ENCODE assay signal across 8 cellular contexts in the genomic region with DNA sequence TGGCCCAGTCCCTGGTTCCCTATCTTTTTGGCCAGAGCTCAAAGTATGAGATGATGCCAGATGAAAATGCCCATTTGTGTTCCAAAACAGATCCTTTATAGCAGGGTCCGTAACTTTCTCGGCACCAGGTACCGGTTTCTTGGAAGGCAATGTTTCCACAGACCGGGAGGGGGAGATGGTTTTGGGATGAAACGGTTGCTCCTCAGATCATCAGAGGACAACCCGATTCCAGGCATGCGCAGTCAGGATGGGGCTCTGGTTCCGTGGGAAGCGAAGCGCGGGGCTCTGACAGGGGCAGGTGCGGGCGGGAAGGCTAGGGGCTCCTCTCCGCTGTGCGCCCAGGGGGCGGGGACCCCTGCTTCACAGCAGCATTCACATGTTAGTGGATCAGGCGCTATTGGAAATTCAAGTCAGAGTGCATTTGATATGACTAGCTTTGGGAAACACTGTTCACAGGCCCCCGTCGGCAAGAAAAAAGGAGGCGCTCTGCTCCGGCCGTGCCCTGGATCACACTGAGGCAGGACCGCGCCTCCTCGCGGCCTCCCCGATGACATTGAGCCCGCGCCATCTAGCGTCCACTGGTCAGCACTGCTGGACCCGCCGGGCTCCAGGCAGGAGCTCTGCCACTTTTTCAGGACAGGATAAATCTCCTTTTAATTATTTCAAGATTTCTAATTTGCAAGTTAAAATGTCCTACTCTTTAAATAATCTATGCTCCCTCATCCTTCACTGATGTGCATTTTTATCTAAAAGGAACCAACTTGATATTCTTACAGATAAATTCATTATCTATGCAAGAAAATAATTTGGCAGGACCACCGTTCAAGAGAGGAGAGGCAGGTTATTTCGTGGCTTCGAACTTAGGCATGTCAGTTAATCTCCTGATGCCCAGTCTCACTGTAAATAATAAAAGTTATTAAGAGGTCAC.
DNase-seq lines count a peak whose midpoint lies in the region; ATAC-seq and TF ChIP-seq lines count a peak whose summit lies in the region.

No MANE protein-coding gene starts in this region.

- no peak overlapping the region for H2AFZ ChIP-seq in GM23338

- no peaks in the 10 kb centered on the region for H3K36me3 Mint-ChIP-seq in GM23338 (ENCODE audit: low read depth)
- no peaks in the 10 kb centered on the region for H3K36me3 Mint-ChIP-seq in activated CD8-positive, alpha-beta T cell treated with anti-CD3 and anti-CD28 coated beads for 36 hours (ENCODE audit: low read depth)

- H4K20me1 ChIP-seq in GM23338 (replicated peaks; ENCODE audit: insufficient read depth): no peaks in the 10 kb centered on the region

- WGBS in lower leg skin, 2 donors: 19 to 24% methylated on average over 30 to 35 of the region's 35 CpGs

- intact Hi-C loops in activated CD8-positive, alpha-beta T cell treated with anti-CD3 and anti-CD28 coated beads for 36 hours (cut with micrococcal nuclease): loop anchor here (5.0 kb wide), 2 partner anchors 340 to 445 kb away; no protein-coding TSS in a partner anchor
- intact Hi-C loops in lower leg skin (cut with DNase I; ENCODE audit: low total_unique reads): loop anchor here (2.0 to 5.0 kb wide), 2 partner anchors 345 to 445 kb away; no protein-coding TSS in a partner anchor

- DNase-seq in CD1c-positive myeloid dendritic cell (ENCODE audit: extremely low spot score) (peak; percentile 79), GM23338 (ENCODE audit: low spot score) (peak; percentile 92), NCI-H345 (lab: John Stamatoyannopoulos, UW) (peak; percentile 68), lower leg skin (ENCODE audit: low spot score in 2 of 2) (peak; percentile 80 to 97)
- peak; percentile 84 for DNase-seq in activated CD8-positive, alpha-beta T cell treated with anti-CD3 and anti-CD28 coated beads for 36 hours
- peak; percentile 55 for DNase-seq in effector CD4-positive, alpha-beta T cell
- peak; percentile 41 to 71 for DNase-seq in stimulated activated CD4-positive, alpha-beta T cell treated with anti-CD3 and anti-CD28 coated beads, Interleukin-4, amount 100 ng/mL, for 4 hours

- H3K4me3 Mint-ChIP-seq in GM23338: peak overlapping the region; percentile 65
- no peak overlapping the region for H3K4me3 Mint-ChIP-seq in activated CD8-positive, alpha-beta T cell treated with anti-CD3 and anti-CD28 coated beads for 36 hours

- CTCF ChIA-PET in activated CD8-positive, alpha-beta T cell treated with anti-CD3 and anti-CD28 coated beads for 36 hours (lab: Charles Lee): interaction anchor here (0.5 to 9.0 kb wide), 48 partner anchors 8 to 600 kb away, joined by 3 to 193 read pairs (median 4); a partner anchor contains a TSS

- no peaks in the 10 kb centered on the region for H3F3A ChIP-seq in GM23338 (replicated peaks; ENCODE audit: low read depth)

- TF ChIP-seq POLR2A in lower leg skin (IDR thresholded peaks at IDR 0.05): no peak

- H3K27me3 Mint-ChIP-seq in GM23338 (ENCODE audit: insufficient read depth, low read depth, poor library complexity): peaks cover 4% of the 10 kb centered on the region
- H3K27me3 Mint-ChIP-seq in activated CD8-positive, alpha-beta T cell treated with anti-CD3 and anti-CD28 coated beads for 36 hours: no peaks in the 10 kb centered on the region

- H3K79me2 ChIP-seq in GM23338 (replicated peaks; ENCODE audit: insufficient read depth): no peaks in the 10 kb centered on the region

- H3K4me3 ChIP-seq in GM23338 (peak overlapping the region; percentile 46), lower leg skin (ENCODE audit: low read depth, poor library complexity, severe bottlenecking) (no peak overlapping the region)

- ATAC-seq in GM23338 (peak; percentile 78), HG02884 (IDR thresholded peaks at IDR 0.05; ENCODE audit: unreplicated experiment) (no peak)
- peak; percentile 98 for ATAC-seq in activated CD8-positive, alpha-beta T cell treated with anti-CD3 and anti-CD28 coated beads for 36 hours

- no peaks in the 10 kb centered on the region for H3K9me3 Mint-ChIP-seq in GM23338
- no peaks in the 10 kb centered on the region for H3K9me3 Mint-ChIP-seq in activated CD8-positive, alpha-beta T cell treated with anti-CD3 and anti-CD28 coated beads for 36 hours

- H3K4me1 ChIP-seq in GM23338 (ENCODE audit: insufficient read depth): peaks cover 42% of the 10 kb centered on the region

- POLR2A ChIA-PET in activated CD8-positive, alpha-beta T cell treated with anti-CD3 and anti-CD28 coated beads for 36 hours (lab: Charles Lee): no interaction called here

- H3K27ac ChIP-seq in GM23338 (ENCODE audit: low read depth): no peak overlapping the region

- peak; percentile 90 to 97 for TF ChIP-seq CTCF in GM23338 (conservative IDR thresholded peaks at IDR 0.05; ENCODE audit: low read depth in 2 of 2)
- TF ChIP-seq CTCF in activated CD8-positive, alpha-beta T cell treated with anti-CD3 and anti-CD28 coated beads for 36 hours (IDR thresholded peaks at IDR 0.05): peak; percentile 94
- TF ChIP-seq CTCF in lower leg skin (IDR thresholded peaks at IDR 0.05): peak in 1 of 3 donors; percentile 80

- H3K36me3 ChIP-seq in GM23338 (ENCODE audit: insufficient read depth): no peaks in the 10 kb centered on the region

- peaks cover 68% of the 10 kb centered on the region for H3K4me1 Mint-ChIP-seq in GM23338
- no peaks in the 10 kb centered on the region for H3K4me1 Mint-ChIP-seq in activated CD8-positive, alpha-beta T cell treated with anti-CD3 and anti-CD28 coated beads for 36 hours (ENCODE audit: low read depth)

- peak overlapping the region; percentile 72 for H3K4me2 ChIP-seq in GM23338

- no peak overlapping the region for H3K27ac Mint-ChIP-seq in GM23338
- no peak overlapping the region for H3K27ac Mint-ChIP-seq in activated CD8-positive, alpha-beta T cell treated with anti-CD3 and anti-CD28 coated beads for 36 hours

- no peaks in the 10 kb centered on the region for H3K9me2 ChIP-seq in GM23338 (ENCODE audit: insufficient read depth)

- no peaks in the 10 kb centered on the region for H3K27me3 ChIP-seq in GM23338 (ENCODE audit: insufficient read depth)

TF ChIP-seq in GM23338, 12 proteins besides CTCF, POLR2A, EP300 and RAD21 (continues in another document):
- TF ChIP-seq, protein P1, sequence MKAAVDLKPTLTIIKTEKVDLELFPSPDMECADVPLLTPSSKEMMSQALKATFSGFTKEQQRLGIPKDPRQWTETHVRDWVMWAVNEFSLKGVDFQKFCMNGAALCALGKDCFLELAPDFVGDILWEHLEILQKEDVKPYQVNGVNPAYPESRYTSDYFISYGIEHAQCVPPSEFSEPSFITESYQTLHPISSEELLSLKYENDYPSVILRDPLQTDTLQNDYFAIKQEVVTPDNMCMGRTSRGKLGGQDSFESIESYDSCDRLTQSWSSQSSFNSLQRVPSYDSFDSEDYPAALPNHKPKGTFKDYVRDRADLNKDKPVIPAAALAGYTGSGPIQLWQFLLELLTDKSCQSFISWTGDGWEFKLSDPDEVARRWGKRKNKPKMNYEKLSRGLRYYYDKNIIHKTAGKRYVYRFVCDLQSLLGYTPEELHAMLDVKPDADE (IDR thresholded peaks at IDR 0.05): no peak
- no peak for TF ChIP-seq EZH2phosphoT487 (IDR thresholded peaks at IDR 0.05; ENCODE audit: unreplicated experiment)
- no peak for TF ChIP-seq STAT1 (IDR thresholded peaks at IDR 0.05; ENCODE audit: unreplicated experiment)
- no peak for TF ChIP-seq ZNF331 (CRISPR knock-in tag; IDR thresholded peaks at IDR 0.05; ENCODE audit: low read depth)
